In genomic region chr11:47577460-47578041, GRCh38 we compare ENCODE assay signal across 10 cellular contexts. TPM values are rescaled to one million over a fixed set of nuclear protein-coding genes. Genes with fewer than 3 reads are reported as not detected.
A peak's percentile ranks its signal among the peaks of the same experiment; 100 is the strongest.
DNase-seq lines count a peak whose midpoint lies in the region; ATAC-seq, FAIRE-seq and TF ChIP-seq lines count a peak whose summit lies in the region.
"Had no signal": no experiment of that assay in that cellular context is flagged by ENCODE, and none has a peak within 500 bp of the region (broad histone marks: within the 10 kb centered on the region; RNA-seq: fewer than 3 reads in every experiment).

No MANE protein-coding gene starts in this region.

- H3K4me2 ChIP-seq in KMS-11 = peak overlapping the region; percentile 83

- H3K27me3 Mint-ChIP-seq in naive B cell = no peaks in the 10 kb centered on the region

- TF ChIP-seq CTCF in BE2C (IDR thresholded peaks at IDR 0.05; ENCODE audit: low read depth, low read length) = no peak
- TF ChIP-seq CTCF in KMS-11 (conservative IDR thresholded peaks at IDR 0.05; ENCODE audit: low read depth, low read length) = no peak
- no peak for TF ChIP-seq CTCF in breast epithelium (IDR thresholded peaks at IDR 0.05)

- H3K4me1 Mint-ChIP-seq in naive B cell = peaks cover 23 to 53% (median 23%) of the 10 kb centered on the region in 3 donors

- WGBS in small intestine, 3 donors = 81 to 87% (median 82%) methylated on average over 13 of the region's 13 CpGs

- intact Hi-C loops in breast epithelium (cut with DNase I; ENCODE audit: low total_unique reads) = no loop called here

- FAIRE-seq in small intestine (lab: Jason Lieb, UNC) = no peak

- DNase-seq in BE2C = no peak
- no peak for DNase-seq in breast epithelium (ENCODE audit: low spot score in 2 of 2)
- DNase-seq in naive B cell = no peak
- no peak for DNase-seq in small intestine
- no peak for DNase-seq in NCI-H1417 treated with DMSO at 0.1 percent for 48 hours (lab: John Stamatoyannopoulos, UW)

- H3K27ac Mint-ChIP-seq in naive B cell = peak overlapping the region in 5 of 6 donors; percentile 32 to 94 (median 59)

- H3K9me3 ChIP-seq in BE2C (no peaks in the 10 kb centered on the region), breast epithelium (no peaks in the 10 kb centered on the region), small intestine (ENCODE audit: control insufficient read depth, low read depth) (no peaks in the 10 kb centered on the region)

- no peak overlapping the region for H3K9ac ChIP-seq in KMS-11

- peaks cover 7 to 10% of the 10 kb centered on the region in 2 donors for H3K36me3 Mint-ChIP-seq in naive B cell

- no peak overlapping the region for H2AFZ ChIP-seq in KMS-11 (ENCODE audit: low read depth)

- H3K27me3 ChIP-seq in BE2C (no peaks in the 10 kb centered on the region), KMS-11 (ENCODE audit: insufficient read depth, low read depth) (no peaks in the 10 kb centered on the region), breast epithelium (no peaks in the 10 kb centered on the region), small intestine (ENCODE audit: control insufficient read depth in 2 of 2, insufficient read depth in 2 of 2, low read length in 2 of 2) (no peaks in the 10 kb centered on the region)

- H3K4me1 ChIP-seq in BE2C (no peaks in the 10 kb centered on the region), KMS-11 (ENCODE audit: low read depth, poor library complexity, severe bottlenecking) (peaks cover 19% of the 10 kb centered on the region), breast epithelium (peaks cover 0 to 28% of the 10 kb centered on the region in 2 donors), small intestine (ENCODE audit: control insufficient read depth in 2 of 2, insufficient read depth in 1 of 2, low read depth in 1 of 2, low read length in 1 of 2) (peaks cover 0 to 5% of the 10 kb centered on the region in 2 donors)

- no peak for TF ChIP-seq POLR2A in breast epithelium (IDR thresholded peaks at IDR 0.05)

- ATAC-seq in naive B cell (ENCODE audit: low read depth in 2 of 2) (no peak), GM18867 (IDR thresholded peaks at IDR 0.05; ENCODE audit: unreplicated experiment) (no peak), HG03571 (IDR thresholded peaks at IDR 0.05; ENCODE audit: unreplicated experiment) (no peak)

- peak overlapping the region; percentile 92 to 100 (median 100) for H3K4me3 Mint-ChIP-seq in naive B cell

- H3K9me3 Mint-ChIP-seq in naive B cell = no peaks in the 10 kb centered on the region

- H3K27ac ChIP-seq in KMS-11 (peak overlapping the region; percentile 32; the same call in 1 of the 2 replicates), breast epithelium (peak overlapping the region; percentile 93 to 96), small intestine (ENCODE audit: low read depth in 1 of 2, low read length in 1 of 2) (no peak overlapping the region)

- peaks cover 42% of the 10 kb centered on the region for H3K79me2 ChIP-seq in KMS-11 (ENCODE audit: insufficient read depth, low read depth)

- no peaks in the 10 kb centered on the region for H4K20me1 ChIP-seq in KMS-11 (ENCODE audit: insufficient read depth)

- H3K36me3 ChIP-seq in BE2C (peaks cover 24% of the 10 kb centered on the region), KMS-11 (ENCODE audit: insufficient read depth) (no peaks in the 10 kb centered on the region; the same call in 1 of the 2 replicates), breast epithelium (no peaks in the 10 kb centered on the region), small intestine (ENCODE audit: control insufficient read depth in 2 of 2, insufficient read depth in 2 of 2, low read length in 2 of 2) (peaks cover 15 to 18% of the 10 kb centered on the region in 2 donors)

- H3K4me3 ChIP-seq in BE2C (ENCODE audit: low read depth, low read length) (peak overlapping the region; percentile 94), KMS-11 (IDR thresholded peaks at IDR 0.05; ENCODE audit: insufficient read depth, low read depth, low read length) (no peak overlapping the region), breast epithelium (peak overlapping the region in 2 of 3 donors; percentile 76 to 98), small intestine (ENCODE audit: low read depth in 1 of 2, low read length in 2 of 2) (no peak overlapping the region)

RNA-seq across cellular contexts. Expression of gene KBTBD4, which starts 1.2 kb away (rescaled TPM):
- polyA plus RNA-seq in BE2C (2012; ENCODE audit: insufficient read depth, insufficient read length, low read depth) = 24.4 TPM
- total RNA-seq in breast epithelium = 10 to 100 TPM; 26.6 to 31.5 (median 26.9) TPM
- polyA plus RNA-seq in naive B cell (ENCODE audit: low read depth in 6 of 6) = 10 to 100 TPM; 32.5 to 71.8 (median 46.1) TPM
- polyA plus RNA-seq in small intestine = 10 to 100 TPM in 2 of 3 donors, 1 to 10 TPM in 1; 9.8 to 13.7 (median 10.5) TPM

RNA-seq across cellular contexts. Expression of gene NDUFS3, which starts 1.3 kb away (rescaled TPM):
- 130 TPM for polyA plus RNA-seq in BE2C (2012; ENCODE audit: insufficient read depth, insufficient read length, low read depth)
- total RNA-seq in breast epithelium = 10 to 100 TPM; 49.0 to 59.7 (median 49.2) TPM
- 100 to 1,000 TPM in 3 of 6 donors, 10 to 100 TPM in 3; 83.1 to 113 (median 99.6) TPM for polyA plus RNA-seq in naive B cell (ENCODE audit: low read depth in 6 of 6)
- 100 to 1,000 TPM; 258 to 438 (median 269) TPM for polyA plus RNA-seq in small intestine

RNA-seq across cellular contexts. Expression of gene FAM180B, which starts 8.9 kb away (rescaled TPM):
- not detected for polyA plus RNA-seq in BE2C (2012; ENCODE audit: insufficient read depth, insufficient read length, low read depth)
- 10 to 100 TPM in 1 of 3 donors, not detected in 2; 11.2 TPM for total RNA-seq in breast epithelium
- polyA plus RNA-seq in naive B cell (ENCODE audit: low read depth in 6 of 6) (not detected), small intestine (under 1 TPM in 1 of 3 donors, not detected in 2; 0.15 TPM)
- total RNA-seq: HT-29, kidney epithelial cell had no signal

RNA-seq across cellular contexts. Expression of gene PTPMT1, which starts 12.2 kb away (rescaled TPM):
- polyA plus RNA-seq in BE2C (2012; ENCODE audit: insufficient read depth, insufficient read length, low read depth) = 41.0 TPM
- 100 to 1,000 TPM; 130 to 139 (median 137) TPM for total RNA-seq in breast epithelium
- polyA plus RNA-seq in naive B cell (ENCODE audit: low read depth in 6 of 6) = 100 to 1,000 TPM in 1 of 6 donors, 10 to 100 TPM in 5; 69.3 to 133 (median 81.2) TPM
- 10 to 100 TPM; 31.3 to 60.1 (median 34.6) TPM for polyA plus RNA-seq in small intestine

RNA-seq across cellular contexts. Expression of gene C1QTNF4, which starts 16.7 kb away (rescaled TPM):
- 1.7 TPM for polyA plus RNA-seq in BE2C (2012; ENCODE audit: insufficient read depth, insufficient read length, low read depth)
- total RNA-seq in breast epithelium = 1 to 10 TPM in 2 of 3 donors, under 1 TPM in 1; 0.96 to 5.6 (median 4.4) TPM
- polyA plus RNA-seq in naive B cell (ENCODE audit: low read depth in 6 of 6) = under 1 TPM in 1 of 6 donors, not detected in 5; 0.91 TPM
- 1 to 10 TPM; 1.3 to 7.6 (median 1.4) TPM for polyA plus RNA-seq in small intestine
- total RNA-seq: HT-29 had no signal

Comparison
In these comparisons a context has a peak if more than half of its experiments do, and no peak if none do; other contexts are left out.
1. H3K4me3 ChIP-seq: peak in BE2C (single experiment) and breast epithelium (2 of 3); none in KMS-11 (single experiment) and small intestine (0 of 2).
2. H3K27ac ChIP-seq: peak in KMS-11 (single experiment) and breast epithelium (2 of 2); none in small intestine (0 of 2).